In genomic region chr9:8733096-8733954, GRCh38 we compare ENCODE assay signal across 10 cellular contexts.
DNase-seq lines count a peak whose midpoint lies in the region; ATAC-seq, FAIRE-seq and TF ChIP-seq lines count a peak whose summit lies in the region.
"Had no signal": no experiment of that assay in that cellular context is flagged by ENCODE, and none has a peak within 500 bp of the region (broad histone marks: within the 10 kb centered on the region; RNA-seq: fewer than 3 reads in every experiment).

No MANE protein-coding gene starts in this region.

- H2AFZ ChIP-seq in fibroblast of lung (ENCODE audit: low read length) = peak overlapping the region; percentile 79
- H2AFZ ChIP-seq in neuronal stem cell (ENCODE audit: low read length) = peak overlapping the region; percentile 57

- no CpG with 5 or more reads among the region's 17 CpGs for WGBS in neuronal stem cell (ENCODE audit: extremely low coverage in 2 of 2, insufficient read length in 2 of 2, insufficient replicate concordance in 1 of 2), 2 donors

- H3K27me3 Mint-ChIP-seq in activated CD4-positive, alpha-beta memory T cell treated with anti-CD3 and anti-CD28 coated beads, Interleukin-2, amount 10 ng/mL, durations not matched to agents 7 days and 5 days = no peaks in the 10 kb centered on the region

- no peak for ATAC-seq in HG02938 (IDR thresholded peaks at IDR 0.05; ENCODE audit: unreplicated experiment)

- DNase-seq in D721Med (ENCODE audit: insufficient read length, low spot score) (peak; percentile 18), NCI-H524 (lab: John Stamatoyannopoulos, UW) (peak; percentile 83 to 89), fibroblast of lung (ENCODE audit: low read depth in 2 of 2) (peak; percentile 53 to 63), neuronal stem cell (ENCODE audit: low spot score) (peak; percentile 71), WERI-Rb-1 (no peak), MV-4-11 (lab: John Stamatoyannopoulos, UW) (no peak)
- no peak for DNase-seq in activated CD4-positive, alpha-beta memory T cell treated with anti-CD3 and anti-CD28 coated beads, Interleukin-2, amount 10 ng/mL, durations not matched to agents 7 days and 5 days
- DNase-seq: activated CD4-positive, alpha-beta T cell treated with anti-CD3 and anti-CD28 coated beads for 48 hours had no signal

- H3K79me1 ChIP-seq in neuronal stem cell (ENCODE audit: low read depth, low read length) = no peaks in the 10 kb centered on the region

- no peak overlapping the region for H3K27ac Mint-ChIP-seq in activated CD4-positive, alpha-beta memory T cell treated with anti-CD3 and anti-CD28 coated beads, Interleukin-2, amount 10 ng/mL, durations not matched to agents 7 days and 5 days

- H3K4me1 ChIP-seq in fibroblast of lung (ENCODE audit: control insufficient read depth, extremely low read depth, insufficient read depth, low read length) (no peaks in the 10 kb centered on the region), neuronal stem cell (ENCODE audit: control insufficient read depth in 2 of 2, insufficient read depth in 1 of 2, low read depth in 1 of 2, low read length in 2 of 2) (peaks cover 14 to 15% of the 10 kb centered on the region in 2 donors)

- H3K36me3 ChIP-seq in fibroblast of lung (ENCODE audit: control insufficient read depth, insufficient read depth, low read length) (no peaks in the 10 kb centered on the region), neuronal stem cell (replicated peaks in 1 of 2; ENCODE audit: control insufficient read depth in 2 of 2, insufficient read depth in 2 of 2, low read length in 2 of 2) (peaks cover 0 to 9% of the 10 kb centered on the region in 2 donors), WERI-Rb-1 (no peaks in the 10 kb centered on the region)

- no peak overlapping the region for H2BK5ac ChIP-seq in neuronal stem cell (ENCODE audit: low read length)

- H2AK5ac ChIP-seq in neuronal stem cell (ENCODE audit: low read depth, low read length) = no peak overlapping the region

- POLR2A ChIA-PET in activated CD4-positive, alpha-beta memory T cell treated with anti-CD3 and anti-CD28 coated beads, Interleukin-2, amount 10 ng/mL, durations not matched to agents 7 days and 5 days (lab: Charles Lee) = no interaction called here

- no peaks in the 10 kb centered on the region for H3K27me3 ChIP-seq in fibroblast of lung (ENCODE audit: control insufficient read depth, insufficient read depth, low read length)
- H3K27me3 ChIP-seq in neuronal stem cell (ENCODE audit: control insufficient read depth in 3 of 3, insufficient read depth in 3 of 3, low read depth in 1 of 3, low read length in 3 of 3) = no peaks in the 10 kb centered on the region
- no peaks in the 10 kb centered on the region for H3K27me3 ChIP-seq in WERI-Rb-1 (ENCODE audit: insufficient read depth, low read depth, severe bottlenecking)

- no peaks in the 10 kb centered on the region for H3K4me1 Mint-ChIP-seq in activated CD4-positive, alpha-beta memory T cell treated with anti-CD3 and anti-CD28 coated beads, Interleukin-2, amount 10 ng/mL, durations not matched to agents 7 days and 5 days

- peak overlapping the region; percentile 26 for H3K4me2 ChIP-seq in fibroblast of lung (ENCODE audit: extremely low read depth, insufficient read depth, low read length)
- H3K4me2 ChIP-seq in neuronal stem cell (ENCODE audit: insufficient read depth, low read length, poor library complexity, severe bottlenecking) = peak overlapping the region; percentile 38

- H3K27ac ChIP-seq in fibroblast of lung (ENCODE audit: insufficient read depth, low read length) (no peak overlapping the region), neuronal stem cell (replicated peaks; ENCODE audit: low read length) (peak overlapping the region; percentile 79), WERI-Rb-1 (no peak overlapping the region)

- H2BK15ac ChIP-seq in neuronal stem cell (ENCODE audit: low read length) = no peak overlapping the region

- H3K4me3 Mint-ChIP-seq in activated CD4-positive, alpha-beta memory T cell treated with anti-CD3 and anti-CD28 coated beads, Interleukin-2, amount 10 ng/mL, durations not matched to agents 7 days and 5 days = no peak overlapping the region

- H4K8ac ChIP-seq in neuronal stem cell (ENCODE audit: low read depth, low read length) = peak overlapping the region; percentile 54

- H3K9ac ChIP-seq in fibroblast of lung (ENCODE audit: insufficient read depth, low read length) (no peak overlapping the region), neuronal stem cell (ENCODE audit: low read depth, low read length, poor library complexity) (no peak overlapping the region)

- CTCF ChIA-PET in activated CD4-positive, alpha-beta memory T cell treated with anti-CD3 and anti-CD28 coated beads, Interleukin-2, amount 10 ng/mL, durations not matched to agents 7 days and 5 days (lab: Charles Lee) = no interaction called here

- H3K14ac ChIP-seq in neuronal stem cell (ENCODE audit: low read length) = no peak overlapping the region

- H3K23ac ChIP-seq in neuronal stem cell (ENCODE audit: low read depth, low read length, poor library complexity) = no peak overlapping the region

- FAIRE-seq in D721Med (lab: Jason Lieb, UNC) = peak; percentile 67

- H4K20me1 ChIP-seq in fibroblast of lung (ENCODE audit: control insufficient read depth, extremely low read depth, insufficient read depth, low read length) = no peaks in the 10 kb centered on the region

- H3K36me3 Mint-ChIP-seq in activated CD4-positive, alpha-beta memory T cell treated with anti-CD3 and anti-CD28 coated beads, Interleukin-2, amount 10 ng/mL, durations not matched to agents 7 days and 5 days (ENCODE audit: low read depth) = no peaks in the 10 kb centered on the region

- peak overlapping the region; percentile 27 to 56 (median 44) for H3K4me3 ChIP-seq in fibroblast of lung (replicated peaks in 1 of 4; ENCODE audit: control extremely low read depth in 1 of 4, insufficient read depth in 1 of 4, low read depth in 3 of 4, low read length in 4 of 4)
- no peak overlapping the region for H3K4me3 ChIP-seq in neuronal stem cell (ENCODE audit: low read length in 2 of 2)
- no peak overlapping the region for H3K4me3 ChIP-seq in WERI-Rb-1 (ENCODE audit: low read depth, low read length)
- H3K4me3 ChIP-seq: lung had no signal

- H3K18ac ChIP-seq in neuronal stem cell (ENCODE audit: low read length) = peak overlapping the region; percentile 84

- no peaks in the 10 kb centered on the region for H3K9me3 Mint-ChIP-seq in activated CD4-positive, alpha-beta memory T cell treated with anti-CD3 and anti-CD28 coated beads, Interleukin-2, amount 10 ng/mL, durations not matched to agents 7 days and 5 days

- no peaks in the 10 kb centered on the region for H3K9me3 ChIP-seq in fibroblast of lung (ENCODE audit: control insufficient read depth, insufficient read depth, low read depth, low read length)
- H3K9me3 ChIP-seq in neuronal stem cell (replicated peaks in 1 of 2; ENCODE audit: control insufficient read depth in 2 of 2, insufficient read depth in 1 of 2, low read depth in 1 of 2, low read length in 2 of 2) = no peaks in the 10 kb centered on the region
- H3K9me3 ChIP-seq in WERI-Rb-1 (ENCODE audit: severe bottlenecking) = no peaks in the 10 kb centered on the region

- no peak overlapping the region for H2BK12ac ChIP-seq in neuronal stem cell (ENCODE audit: low read length)

- TF ChIP-seq CTCF in D721Med (IDR thresholded peaks at IDR 0.05; ENCODE audit: insufficient read depth, missing control alignments) (no peak), fibroblast of lung (conservative IDR thresholded peaks at IDR 0.05 in 1 of 2, IDR thresholded peaks at IDR 0.05 in 1 of 2; ENCODE audit: low read depth in 1 of 2, low read length in 2 of 2) (no peak), WERI-Rb-1 (IDR thresholded peaks at IDR 0.05; ENCODE audit: low read depth, low read length) (no peak)

- no peak overlapping the region for H3K4ac ChIP-seq in neuronal stem cell (ENCODE audit: low read length)

- H2BK120ac ChIP-seq in neuronal stem cell (ENCODE audit: low read depth, low read length) = no peak overlapping the region

- H3K79me2 ChIP-seq in fibroblast of lung (ENCODE audit: control insufficient read depth, insufficient read depth, low read length) = no peaks in the 10 kb centered on the region

- no peak overlapping the region for H4K91ac ChIP-seq in neuronal stem cell (ENCODE audit: low read depth, low read length, poor library complexity)

Comparison
In these comparisons a context has a peak if more than half of its experiments do, and no peak if none do; other contexts are left out.
1. DNase-seq: peak in D721Med (single experiment), NCI-H524 (2 of 2), fibroblast of lung (2 of 2) and neuronal stem cell (single experiment); none in WERI-Rb-1 (single experiment), activated CD4-positive, alpha-beta memory T cell treated with anti-CD3 and anti-CD28 coated beads, Interleukin-2, amount 10 ng/mL, durations not matched to agents 7 days and 5 days (single experiment) and MV-4-11 (single experiment).
2. H3K4me3 ChIP-seq: peak in fibroblast of lung (4 of 4); none in neuronal stem cell (0 of 2) and WERI-Rb-1 (single experiment).